Comparison of ENCODE assay signal across 1 cellular context in the genomic region with DNA sequence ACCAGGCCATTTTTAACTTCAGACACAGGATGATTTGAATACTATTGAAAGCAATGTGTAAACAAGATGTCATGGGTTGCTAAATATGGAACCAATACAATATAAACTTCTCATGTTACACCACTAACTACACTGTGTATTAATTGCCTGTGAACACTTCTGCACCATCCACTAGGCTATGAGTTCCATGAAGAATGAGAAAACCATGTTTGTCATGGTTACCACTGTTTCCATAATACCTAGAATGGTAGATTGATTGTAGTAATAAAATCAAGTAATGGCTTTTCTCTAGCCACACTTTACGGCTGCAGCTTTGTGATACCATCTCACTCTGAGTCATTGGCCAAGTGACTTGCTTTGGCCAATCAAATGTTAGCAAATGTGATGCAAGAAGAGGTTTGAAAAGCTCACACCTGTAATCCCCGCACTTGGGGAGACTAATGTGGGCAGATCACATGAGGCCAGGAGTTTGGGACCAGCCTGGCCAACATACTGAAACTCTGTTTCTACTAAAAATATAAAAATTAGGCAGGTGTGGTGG.
TF ChIP-seq lines count a peak whose summit lies in the region.

No MANE protein-coding gene starts in this region.

TF ChIP-seq in GM12878, 131 proteins besides CTCF, POLR2A, EP300 and RAD21:
- TF ChIP-seq, protein P1, sequence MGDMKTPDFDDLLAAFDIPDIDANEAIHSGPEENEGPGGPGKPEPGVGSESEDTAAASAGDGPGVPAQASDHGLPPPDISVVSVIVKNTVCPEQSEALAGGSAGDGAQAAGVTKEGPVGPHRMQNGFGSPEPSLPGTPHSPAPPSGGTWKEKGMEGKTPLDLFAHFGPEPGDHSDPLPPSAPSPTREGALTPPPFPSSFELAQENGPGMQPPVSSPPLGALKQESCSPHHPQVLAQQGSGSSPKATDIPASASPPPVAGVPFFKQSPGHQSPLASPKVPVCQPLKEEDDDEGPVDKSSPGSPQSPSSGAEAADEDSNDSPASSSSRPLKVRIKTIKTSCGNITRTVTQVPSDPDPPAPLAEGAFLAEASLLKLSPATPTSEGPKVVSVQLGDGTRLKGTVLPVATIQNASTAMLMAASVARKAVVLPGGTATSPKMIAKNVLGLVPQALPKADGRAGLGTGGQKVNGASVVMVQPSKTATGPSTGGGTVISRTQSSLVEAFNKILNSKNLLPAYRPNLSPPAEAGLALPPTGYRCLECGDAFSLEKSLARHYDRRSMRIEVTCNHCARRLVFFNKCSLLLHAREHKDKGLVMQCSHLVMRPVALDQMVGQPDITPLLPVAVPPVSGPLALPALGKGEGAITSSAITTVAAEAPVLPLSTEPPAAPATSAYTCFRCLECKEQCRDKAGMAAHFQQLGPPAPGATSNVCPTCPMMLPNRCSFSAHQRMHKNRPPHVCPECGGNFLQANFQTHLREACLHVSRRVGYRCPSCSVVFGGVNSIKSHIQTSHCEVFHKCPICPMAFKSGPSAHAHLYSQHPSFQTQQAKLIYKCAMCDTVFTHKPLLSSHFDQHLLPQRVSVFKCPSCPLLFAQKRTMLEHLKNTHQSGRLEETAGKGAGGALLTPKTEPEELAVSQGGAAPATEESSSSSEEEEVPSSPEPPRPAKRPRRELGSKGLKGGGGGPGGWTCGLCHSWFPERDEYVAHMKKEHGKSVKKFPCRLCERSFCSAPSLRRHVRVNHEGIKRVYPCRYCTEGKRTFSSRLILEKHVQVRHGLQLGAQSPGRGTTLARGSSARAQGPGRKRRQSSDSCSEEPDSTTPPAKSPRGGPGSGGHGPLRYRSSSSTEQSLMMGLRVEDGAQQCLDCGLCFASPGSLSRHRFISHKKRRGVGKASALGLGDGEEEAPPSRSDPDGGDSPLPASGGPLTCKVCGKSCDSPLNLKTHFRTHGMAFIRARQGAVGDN (IDR thresholded peaks at IDR 0.05) = no peak
- TF ChIP-seq STAT1 (conservative IDR thresholded peaks at IDR 0.05) (no peak), SMARCA5 (IDR thresholded peaks at IDR 0.05) (no peak), MEF2A (IDR thresholded peaks at IDR 0.05; ENCODE audit: insufficient read depth, low read depth, low read length) (0 out of 2 replicates have a peak, but pooled peaks have one; percentile 36)
